ENCODE assay signal across 26 cellular contexts in genomic region chr1:3516481-3516869, GRCh38.
"Had no signal": no experiment of that assay in that cellular context is flagged by ENCODE, and none has a peak within 500 bp of the region (broad histone marks: within the 10 kb centered on the region; RNA-seq: fewer than 3 reads in every experiment).

No MANE protein-coding gene starts in this region.

- H3K36me3 ChIP-seq: cardiac muscle cell, colonic mucosa had no signal

- H3K4me3 Mint-ChIP-seq: activated CD4-positive, alpha-beta T cell treated with anti-CD3 and anti-CD28 coated beads for 36 hours; activated naive CD8-positive, alpha-beta T cell; activated T-cell treated with anti-CD3 and anti-CD28 coated beads, Interleukin-2, amount 50 U/mL, for 72 hours; mesothelial cell of epicardium; naive B cell had no signal

- H3K27me3 Mint-ChIP-seq: activated CD4-positive, alpha-beta T cell treated with anti-CD3 and anti-CD28 coated beads for 36 hours; activated naive CD8-positive, alpha-beta T cell; naive B cell had no signal

- H3K27me3 ChIP-seq: body of pancreas, cardiac muscle cell, colonic mucosa, gastroesophageal sphincter had no signal

- H3K4me1 Mint-ChIP-seq: activated CD4-positive, alpha-beta T cell treated with anti-CD3 and anti-CD28 coated beads for 36 hours; mesothelial cell of epicardium had no signal

- ATAC-seq: activated CD4-positive, alpha-beta T cell treated with anti-CD3 and anti-CD28 coated beads for 36 hours; activated T-cell treated with anti-CD3 and anti-CD28 coated beads, Interleukin-2, amount 50 U/mL, for 72 hours; body of pancreas; gastroesophageal sphincter; left cardiac atrium; left ventricle myocardium superior; right cardiac atrium had no signal

- H3K36me3 Mint-ChIP-seq: activated naive CD8-positive, alpha-beta T cell; naive B cell had no signal

- H3K4me1 ChIP-seq: body of pancreas, colonic mucosa, gastroesophageal sphincter had no signal

- H3K27ac ChIP-seq: body of pancreas, cardiac muscle cell, colonic mucosa, gastroesophageal sphincter, thoracic aorta had no signal

- H3K4me3 ChIP-seq: body of pancreas, cardiac muscle cell, colonic mucosa, gastroesophageal sphincter, thoracic aorta had no signal

- DNase-seq: activated CD4-positive, alpha-beta T cell treated with anti-CD3 and anti-CD28 coated beads for 36 hours; activated CD4-positive, CD25-positive, alpha-beta regulatory T cell; activated naive CD4-positive, alpha-beta T cell treated with Interleukin-2 at 50 U/mL for 16 hours; activated T-cell treated with anti-CD3 and anti-CD28 coated beads for 4 hours; activated T-cell treated with anti-CD3 and anti-CD28 coated beads, Interleukin-2, amount 50 U/mL, for 72 hours; anterior cingulate cortex; body of pancreas; cerebellar nuclear complex; colonic mucosa; effector CD8-positive, alpha-beta T cell; head of caudate nucleus; hippocampal formation; left cardiac atrium; left ventricle myocardium superior; naive B cell; nucleus accumbens; posterior cingulate gyrus; right cardiac atrium; stimulated activated CD4-positive, alpha-beta T cell treated with anti-CD3 and anti-CD28 coated beads, Interleukin-2, amount 100 ng/mL, for 48 hours; stimulated activated naive CD4-positive, alpha-beta T cell treated with Interleukin-2 at 50 U/mL for 16 hours; trophoblast cell had no signal

- H3K9me3 Mint-ChIP-seq: activated T-cell treated with anti-CD3 and anti-CD28 coated beads, Interleukin-2, amount 50 U/mL, for 72 hours; mesothelial cell of epicardium; naive B cell had no signal

- H3K27ac Mint-ChIP-seq: activated CD4-positive, alpha-beta T cell treated with anti-CD3 and anti-CD28 coated beads for 36 hours; activated naive CD8-positive, alpha-beta T cell; activated T-cell treated with anti-CD3 and anti-CD28 coated beads, Interleukin-2, amount 50 U/mL, for 72 hours; mesothelial cell of epicardium; naive B cell had no signal

- H3K9me3 ChIP-seq: body of pancreas, colonic mucosa, gastroesophageal sphincter, thoracic aorta had no signal
